Comparison of ENCODE assay signal across 8 cellular contexts in the genomic region with DNA sequence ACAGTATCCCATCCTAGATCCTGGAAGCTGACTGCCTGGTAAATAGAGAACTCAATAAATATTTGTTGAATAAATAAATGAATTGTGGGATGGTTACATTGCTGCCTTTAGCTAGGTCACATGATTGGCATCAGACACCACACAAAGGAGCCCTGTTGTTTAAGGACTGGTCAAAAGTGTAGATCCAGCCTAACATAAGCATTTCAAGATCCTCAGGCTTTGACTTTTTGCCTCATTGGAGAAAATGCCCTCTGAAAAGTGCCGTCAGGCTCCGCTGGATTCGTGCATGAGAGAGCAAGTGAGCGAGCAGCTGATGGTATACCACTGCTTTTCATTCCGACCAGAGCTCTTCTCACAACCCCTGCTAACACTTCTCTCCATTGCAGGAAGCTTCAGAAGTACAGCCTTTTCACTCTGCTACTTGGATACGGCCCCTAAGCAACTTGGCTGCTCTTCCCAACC. TPM values are rescaled to one million over a fixed set of nuclear protein-coding genes. Genes with fewer than 3 reads are reported as not detected.
DNase-seq lines count a peak whose midpoint lies in the region; ATAC-seq, FAIRE-seq and TF ChIP-seq lines count a peak whose summit lies in the region.

No MANE protein-coding gene starts in this region.

- CTCF ChIA-PET in K562 (lab: Yijun Ruan, JAX; ENCODE audit: low intra/inter-chr PET ratio) = no interaction called here

- no peaks in the 10 kb centered on the region for H3K27me3 ChIP-seq in Karpas-422 (ENCODE audit: low read length)
- H3K27me3 ChIP-seq in K562 (ENCODE audit: control insufficient read depth in 2 of 2, insufficient read depth in 2 of 2, low read length in 2 of 2) = no peaks in the 10 kb centered on the region

- peak overlapping the region; percentile 99 for H3K4me3 Mint-ChIP-seq in type B pancreatic cell

- in situ Hi-C loops in K562 (cut with MboI) = no loop called here

- peak overlapping the region; percentile 96 for H3K27ac Mint-ChIP-seq in type B pancreatic cell

- H3K36me3 ChIP-seq in Karpas-422 (ENCODE audit: insufficient read depth, low read length) (peaks cover 30% of the 10 kb centered on the region), K562 (ENCODE audit: control insufficient read depth, insufficient read depth, low read length) (peaks cover 25% of the 10 kb centered on the region; the same call in 2 of the 3 replicates)

- 56% methylated on average over 6 of the region's 6 CpGs for WGBS in K562 (ENCODE audit: insufficient coverage, low coverage, missing lambda C conversion rate)

- H3K27me3 Mint-ChIP-seq in type B pancreatic cell = no peaks in the 10 kb centered on the region

- H3K79me2 ChIP-seq in Karpas-422 (ENCODE audit: low read length) (peaks cover 42% of the 10 kb centered on the region), K562 (ENCODE audit: control insufficient read depth, insufficient read depth, low read length) (peaks cover 38% of the 10 kb centered on the region)

- DNase-seq in Karpas-422 (no peak), K562 (ENCODE audit: extremely low read depth in 1 of 4, low spot score in 3 of 4) (peak in 1 of 4 experiments; percentile 24), medulla oblongata (ENCODE audit: extremely low spot score) (peak; percentile 85), type B pancreatic cell (ENCODE audit: extremely low spot score, unreplicated experiment) (no peak), HUDEP-2 (lab: John Stamatoyannopoulos, UW; ENCODE audit: unreplicated experiment in 76 of 76) (no peak)
- no peak for DNase-seq in activated naive CD4-positive, alpha-beta T cell treated with Interleukin-2 at 50 U/mL for 16 hours

- TF ChIP-seq POLR2A in K562 (conservative IDR thresholded peaks at IDR 0.05) = no peak

- ATAC-seq in GM18868 (IDR thresholded peaks at IDR 0.05; ENCODE audit: unreplicated experiment) = peak; percentile 40
- ATAC-seq in K562 = no peak
- ATAC-seq in HG03342 (IDR thresholded peaks at IDR 0.05; ENCODE audit: unreplicated experiment) = no peak

- intact Hi-C loops in K562 (cut with micrococcal nuclease) = loop anchor here (10.0 kb wide), 1 partner anchor 301 kb away; a partner anchor contains a TSS

- H3K9me3 Mint-ChIP-seq in type B pancreatic cell = no peaks in the 10 kb centered on the region

- no peak for TF ChIP-seq CTCF in K562 (IDR thresholded peaks at IDR 0.05 in 2 of 3, conservative IDR thresholded peaks at IDR 0.05 in 1 of 3; ENCODE audit: insufficient read depth in 2 of 3, low read depth in 1 of 3, low read length in 3 of 3)
- TF ChIP-seq CTCF in type B pancreatic cell (conservative IDR thresholded peaks at IDR 0.05) = no peak

- no peaks in the 10 kb centered on the region for H3K9me3 ChIP-seq in Karpas-422 (ENCODE audit: low read length)
- no peaks in the 10 kb centered on the region for H3K9me3 ChIP-seq in K562 (replicated peaks; ENCODE audit: control insufficient read depth, insufficient read depth, low read depth, low read length)

- FAIRE-seq in K562 (lab: Jason Lieb, UNC) = no peak

- peaks cover 28% of the 10 kb centered on the region for H3K4me1 Mint-ChIP-seq in type B pancreatic cell (ENCODE audit: unreplicated experiment)

- TF ChIP-seq RAD21 in K562 (CRISPR knock-in tag; conservative IDR thresholded peaks at IDR 0.05 in 1 of 2, IDR thresholded peaks at IDR 0.05 in 1 of 2) = no peak

- POLR2A ChIA-PET in K562 (lab: Yijun Ruan, JAX) = interaction anchor here (1.0 to 1.8 kb wide), 5 partner anchors 10 to 55 kb away, joined by 3 to 6 read pairs (median 4); a partner anchor contains a TSS

- H3K4me1 ChIP-seq in Karpas-422 (ENCODE audit: low read length) = peaks cover 24% of the 10 kb centered on the region
- H3K4me1 ChIP-seq in K562 (replicated peaks in 1 of 2; ENCODE audit: control insufficient read depth in 2 of 2, insufficient read depth in 2 of 2, low read length in 2 of 2) = peaks cover 8 to 10% of the 10 kb centered on the region in 2 experiments; a peak in 4 of 5 replicates

- H3K9me1 ChIP-seq in K562 (ENCODE audit: control insufficient read depth, insufficient read depth, low read length) = no peaks in the 10 kb centered on the region

- H3K4me2 ChIP-seq in Karpas-422 (ENCODE audit: low read depth, low read length, poor library complexity, severe bottlenecking) = peak overlapping the region; percentile 90
- H3K4me2 ChIP-seq in K562 (ENCODE audit: insufficient read depth, low read length) = no peak overlapping the region; the same call in 1 of the 2 replicates

- BruUV-seq in K562 (replicated peaks; lab: Mats Ljungman, UMichigan) = no TSS peak

- H3K27ac ChIP-seq in Karpas-422 (ENCODE audit: low read length) = no peak overlapping the region
- no peak overlapping the region for H3K27ac ChIP-seq in K562 (ENCODE audit: extremely low read depth, low read depth, low read length)

- peaks cover 14% of the 10 kb centered on the region for H4K20me1 ChIP-seq in Karpas-422 (ENCODE audit: insufficient read depth, low read depth, low read length)
- peaks cover 9% of the 10 kb centered on the region for H4K20me1 ChIP-seq in K562 (replicated peaks; ENCODE audit: control insufficient read depth, insufficient read depth, low read length)

- H3K9me2 ChIP-seq in Karpas-422 (replicated peaks; ENCODE audit: insufficient read depth, low read length) = no peaks in the 10 kb centered on the region

- H3K4me3 ChIP-seq in Karpas-422 (ENCODE audit: low read length) = no peak overlapping the region
- no peak overlapping the region for H3K4me3 ChIP-seq in K562

- peak overlapping the region; percentile 61; the same call in 1 of the 2 replicates for H2AFZ ChIP-seq in Karpas-422 (ENCODE audit: low read length)
- peak overlapping the region; percentile 51 for H2AFZ ChIP-seq in K562 (ENCODE audit: low read depth, low read length)

- no peak for TF ChIP-seq EP300 in K562 (IDR thresholded peaks at IDR 0.05; ENCODE audit: low read length)

- H3K9ac ChIP-seq in Karpas-422 (ENCODE audit: low read length) (no peak overlapping the region), K562 (ENCODE audit: insufficient read depth in 1 of 2, low read depth in 2 of 2, low read length in 2 of 2) (no peak overlapping the region)

- peaks cover 6% of the 10 kb centered on the region for H3K36me3 Mint-ChIP-seq in type B pancreatic cell

RNA-seq across cellular contexts. Expression of a gene that starts 1.3 kb away (rescaled TPM):
- 26.1 and 42.6 TPM in 2 replicates for total RNA-seq in Karpas-422 (2014; rRNA removed; shearing (Covaris generic); ENCODE audit: low replicate concordance)
- 27.7 and 57.5 TPM in 2 replicates for total RNA-seq in K562 (2011; cell fraction: chromatin; rRNA removed; ENCODE audit: low replicate concordance)
- total RNA-seq in K562 (2011; cell fraction: nucleolus; rRNA removed) = 17.0 and 21.7 TPM in 2 replicates
- total RNA-seq in K562 (2011; cell fraction: nucleoplasm; rRNA removed) = 38.3 and 54.1 TPM in 2 replicates
- total RNA-seq in K562 (2014; rRNA removed) = 32.4 and 36.9 TPM in 2 replicates
- total RNA-seq in K562 (2014; rRNA removed; fragmentation: Illumina TruSeq; extraction: Trizol) = 67.4 and 76.1 TPM in 2 replicates
- total RNA-seq in K562 (2015; rRNA removed; fragmentation: Illumina TruSeq; extraction: Trizol) = 59.4 and 64.1 TPM in 2 replicates
- 69.8 and 72.8 TPM in 2 replicates for total RNA-seq in K562 (2021)
- polyA plus RNA-seq in K562 (2011; rRNA removed) = 51.8 and 54.1 TPM in 2 replicates
- 8.4 and 26.9 TPM in 2 replicates for polyA plus RNA-seq in K562 (2011; cell fraction: cytosol; rRNA removed)
- 43.7 and 72.4 TPM in 2 replicates for polyA plus RNA-seq in K562 (2011; cell fraction: nucleus; rRNA removed)
- 36.9 and 43.6 TPM in 2 replicates for polyA plus RNA-seq in K562 (2012)
- polyA plus RNA-seq in K562 (2014; fragmentation: Illumina TruSeq; extraction: Trizol) = 43.7 and 52.3 TPM in 2 replicates
- polyA plus RNA-seq in K562 (2014; fragmentation: Nextera tagmentation; extraction: Ambion mirVana) = 10 to 100 TPM; 51.6 to 72.2 TPM
- 33.7 and 35.7 TPM in 2 replicates for polyA plus RNA-seq in K562 (2014; rRNA removed)
- 77.5 and 93.1 TPM in 2 replicates for polyA minus RNA-seq in K562 (2011; rRNA and poly(A)+ RNA removed)
- 20.0 and 25.0 TPM in 2 replicates for polyA minus RNA-seq in K562 (2011; cell fraction: cytosol; rRNA and poly(A)+ RNA removed)
- polyA minus RNA-seq in K562 (2011; cell fraction: nucleus; rRNA and poly(A)+ RNA removed) = 35.1 and 73.0 TPM in 2 replicates
- 52.6 and 64.1 TPM in 2 replicates for total RNA-seq in type B pancreatic cell (ENCODE audit: low replicate concordance)

RNA-seq across cellular contexts. Expression of a gene that starts 31.6 kb away (rescaled TPM):
- 1.0 and 1.4 TPM in 2 replicates for total RNA-seq in Karpas-422 (2014; rRNA removed; shearing (Covaris generic); ENCODE audit: low replicate concordance)
- total RNA-seq in K562 (2011; cell fraction: chromatin; rRNA removed; ENCODE audit: low replicate concordance) = 1.9 and 3.1 TPM in 2 replicates
- total RNA-seq in K562 (2011; cell fraction: nucleolus; rRNA removed) = 2.2 and 3.2 TPM in 2 replicates
- 2.9 and 4.5 TPM in 2 replicates for total RNA-seq in K562 (2011; cell fraction: nucleoplasm; rRNA removed)
- total RNA-seq in K562 (2014; rRNA removed) (0.73 and 1.6 TPM in 2 replicates), K562 (2014; rRNA removed; fragmentation: Illumina TruSeq; extraction: Trizol) (2.1 and 2.4 TPM in 2 replicates), K562 (2015; rRNA removed; fragmentation: Illumina TruSeq; extraction: Trizol) (1.3 and 1.4 TPM in 2 replicates), K562 (2021) (1.2 and 2.0 TPM in 2 replicates), type B pancreatic cell (ENCODE audit: low replicate concordance) (4.8 and 4.9 TPM in 2 replicates)
- polyA plus RNA-seq in K562 (2011; rRNA removed) (1.6 and 1.9 TPM in 2 replicates), K562 (2014; fragmentation: Illumina TruSeq; extraction: Trizol) (1.9 and 2.1 TPM in 2 replicates), K562 (2014; fragmentation: Nextera tagmentation; extraction: Ambion mirVana) (1 to 10 TPM; 2.0 to 2.3 TPM), K562 (2014; rRNA removed) (1.3 and 1.9 TPM in 2 replicates)
- polyA plus RNA-seq in K562 (2011; cell fraction: cytosol; rRNA removed) = 0.40 and 0.80 TPM in 2 replicates
- polyA plus RNA-seq in K562 (2011; cell fraction: nucleus; rRNA removed) = 0.50 and 0.84 TPM in 2 replicates
- polyA plus RNA-seq in K562 (2012) = 1.3 and 3.4 TPM in 2 replicates
- polyA minus RNA-seq in K562 (2011; rRNA and poly(A)+ RNA removed) = 1.7 and 3.0 TPM in 2 replicates
- polyA minus RNA-seq in K562 (2011; cell fraction: cytosol; rRNA and poly(A)+ RNA removed) = 0.73 and 0.86 TPM in 2 replicates
- polyA minus RNA-seq in K562 (2011; cell fraction: nucleus; rRNA and poly(A)+ RNA removed) = 1.1 and 3.8 TPM in 2 replicates

RNA-seq across cellular contexts. Expression of a gene that starts 55.5 kb away (rescaled TPM):
- total RNA-seq in Karpas-422 (2014; rRNA removed; shearing (Covaris generic); ENCODE audit: low replicate concordance) = 22.0 and 27.4 TPM in 2 replicates
- total RNA-seq in K562 (2011; cell fraction: chromatin; rRNA removed; ENCODE audit: low replicate concordance) = 31.5 and 84.0 TPM in 2 replicates
- 17.8 and 26.8 TPM in 2 replicates for total RNA-seq in K562 (2011; cell fraction: nucleolus; rRNA removed)
- total RNA-seq in K562 (2011; cell fraction: nucleoplasm; rRNA removed) = 41.2 and 45.8 TPM in 2 replicates
- total RNA-seq in K562 (2014; rRNA removed) = 8.9 and 12.0 TPM in 2 replicates
- total RNA-seq in K562 (2014; rRNA removed; fragmentation: Illumina TruSeq; extraction: Trizol) = 13.5 and 14.7 TPM in 2 replicates
- total RNA-seq in K562 (2015; rRNA removed; fragmentation: Illumina TruSeq; extraction: Trizol) = 10.3 and 11.0 TPM in 2 replicates
- total RNA-seq in K562 (2021) = 9.2 and 10.8 TPM in 2 replicates
- polyA plus RNA-seq in K562 (2011; rRNA removed) = 13.6 and 14.0 TPM in 2 replicates
- 3.0 and 5.6 TPM in 2 replicates for polyA plus RNA-seq in K562 (2011; cell fraction: cytosol; rRNA removed)
- polyA plus RNA-seq in K562 (2011; cell fraction: nucleus; rRNA removed) = 36.2 and 37.7 TPM in 2 replicates
- 9.6 and 15.1 TPM in 2 replicates for polyA plus RNA-seq in K562 (2012)
- 11.5 and 13.1 TPM in 2 replicates for polyA plus RNA-seq in K562 (2014; fragmentation: Illumina TruSeq; extraction: Trizol)
- 1 to 10 TPM; 4.6 to 4.9 TPM for polyA plus RNA-seq in K562 (2014; fragmentation: Nextera tagmentation; extraction: Ambion mirVana)
- 10.0 and 11.5 TPM in 2 replicates for polyA plus RNA-seq in K562 (2014; rRNA removed)
- 19.0 and 29.5 TPM in 2 replicates for polyA minus RNA-seq in K562 (2011; rRNA and poly(A)+ RNA removed)
- polyA minus RNA-seq in K562 (2011; cell fraction: cytosol; rRNA and poly(A)+ RNA removed) = 4.7 and 5.1 TPM in 2 replicates
- 18.6 and 33.8 TPM in 2 replicates for polyA minus RNA-seq in K562 (2011; cell fraction: nucleus; rRNA and poly(A)+ RNA removed)
- 12.5 and 17.3 TPM in 2 replicates for total RNA-seq in type B pancreatic cell (ENCODE audit: low replicate concordance)
